9 cellular contexts compared by ENCODE assay signal in genomic region chr17:7842950-7843535, GRCh38. TPM values are rescaled to one million over a fixed set of nuclear protein-coding genes. Genes with fewer than 3 reads are reported as not detected.
DNase-seq lines count a peak whose midpoint lies in the region; ATAC-seq, FAIRE-seq and TF ChIP-seq lines count a peak whose summit lies in the region.
"Had no signal": no experiment of that assay in that cellular context is flagged by ENCODE, and none has a peak within 500 bp of the region (broad histone marks: within the 10 kb centered on the region; RNA-seq: fewer than 3 reads in every experiment).

No MANE protein-coding gene starts in this region.

- peak in 4 of 7 experiments; percentile 36 to 61 (median 54) for DNase-seq in CD8-positive, alpha-beta T cell
- no peak for DNase-seq in H54 (ENCODE audit: insufficient read length, low spot score)
- peak; percentile 86 for DNase-seq in RPMI7951 (ENCODE audit: low read depth)
- DNase-seq in gastrocnemius medialis, result peak; percentile 68 to 76
- no peak for DNase-seq in HK-2 (ENCODE audit: unreplicated experiment)

- peak overlapping the region; percentile 100 for H3K27ac ChIP-seq in CD8-positive, alpha-beta T cell (ENCODE audit: low read depth, low read length)
- H3K27ac ChIP-seq in iPS-18a (ENCODE audit: low read length), result no peak overlapping the region
- peak overlapping the region; percentile 97 to 100 (median 100) for H3K27ac ChIP-seq in gastrocnemius medialis

- peaks cover 51% of the 10 kb centered on the region for H3K4me1 ChIP-seq in CD8-positive, alpha-beta T cell (ENCODE audit: insufficient read depth, low read length)
- H3K4me1 ChIP-seq in iPS-18a (ENCODE audit: control insufficient read depth, low read depth, low read length), result peaks cover 11% of the 10 kb centered on the region
- H3K4me1 ChIP-seq in gastrocnemius medialis, result peaks cover 40 to 46% of the 10 kb centered on the region in 2 donors

- CTCF ChIA-PET in CD8-positive, alpha-beta T cell (lab: Charles Lee), result interaction anchor here (0.7 to 6.2 kb wide), 3 partner anchors 10 to 147 kb away, joined by 3 to 51 read pairs (median 3); partner anchors contain the start of gene KDM6B

- POLR2A ChIA-PET in CD8-positive, alpha-beta T cell (lab: Charles Lee), result interaction anchor here (1.2 to 3.3 kb wide), 6 partner anchors 8 to 277 kb away, joined by 3 to 15 read pairs (median 3); partner anchors contain the start of genes CYB5D1 and NAA38

- H3K4me3 Mint-ChIP-seq in CD8-positive, alpha-beta T cell, result peak overlapping the region; percentile 91
- peak overlapping the region; percentile 90 to 99 (median 98) for H3K4me3 Mint-ChIP-seq in brain

- H3K36me3 ChIP-seq in CD8-positive, alpha-beta T cell (ENCODE audit: insufficient read depth, low read length), result no peaks in the 10 kb centered on the region
- H3K36me3 ChIP-seq in iPS-18a (ENCODE audit: control insufficient read depth, low read depth, low read length), result no peaks in the 10 kb centered on the region
- peaks cover 0 to 24% of the 10 kb centered on the region in 2 donors for H3K36me3 ChIP-seq in gastrocnemius medialis

- FAIRE-seq in H54 (lab: Jason Lieb, UNC), result no peak
- FAIRE-seq: TTC549 had no signal

- intact Hi-C loops in CD8-positive, alpha-beta T cell (cut with DNase I, micrococcal nuclease), result loop anchor here (1.0 to 10.0 kb wide), 12 partner anchors 89 to 608 kb away; partner anchors contain the start of genes CTC1 (in 2 of the 2), PFAS (in 2 of the 2), POLR2A (in 2 of the 2) and SLC35G6 (in 2 of the 2)
- intact Hi-C loops in gastrocnemius medialis (cut with DNase I; ENCODE audit: low total_unique reads), result loop anchor here (1.0 to 10.0 kb wide), 6 partner anchors 14 to 606 kb away; partner anchors contain the start of genes EIF5A, KRABD2, NAA38 and PER1

- H3K9ac ChIP-seq in iPS-18a (ENCODE audit: low read length), result peak overlapping the region; percentile 60

- ATAC-seq in CD8-positive, alpha-beta T cell, result no peak
- ATAC-seq in gastrocnemius medialis (peak; percentile 21 to 39), GM18909 (IDR thresholded peaks at IDR 0.05; ENCODE audit: poor library complexity, unreplicated experiment) (no peak)

- no peak for TF ChIP-seq CTCF in CD8-positive, alpha-beta T cell (IDR thresholded peaks at IDR 0.05)
- no peak for TF ChIP-seq CTCF in brain (conservative IDR thresholded peaks at IDR 0.05)
- TF ChIP-seq CTCF in gastrocnemius medialis (IDR thresholded peaks at IDR 0.05 in 4 of 5, conservative IDR thresholded peaks at IDR 0.05 in 1 of 5), result no peak

- no peaks in the 10 kb centered on the region for H3K9me3 ChIP-seq in CD8-positive, alpha-beta T cell (ENCODE audit: low read length)
- H3K9me3 ChIP-seq in iPS-18a (ENCODE audit: control insufficient read depth, low read depth, low read length), result no peaks in the 10 kb centered on the region
- no peaks in the 10 kb centered on the region for H3K9me3 ChIP-seq in gastrocnemius medialis

- H3K36me3 Mint-ChIP-seq in CD8-positive, alpha-beta T cell, result peaks cover 46% of the 10 kb centered on the region
- peaks cover 15% of the 10 kb centered on the region for H3K36me3 Mint-ChIP-seq in brain

- in situ Hi-C loops in gastrocnemius medialis (cut with MboI; ENCODE audit: low sequenced_read_pairs in 4 of 4), result loop anchor here in 1 of 4 donors (5.0 kb wide), 1 partner anchor 309 kb away; the partner anchor contains the start of gene PER1

- H3K27ac Mint-ChIP-seq in CD8-positive, alpha-beta T cell, result peak overlapping the region; percentile 99
- H3K27ac Mint-ChIP-seq in brain, result peak overlapping the region; percentile 98 to 99 (median 99)

- H3K4me1 Mint-ChIP-seq in CD8-positive, alpha-beta T cell (ENCODE audit: low read depth), result peaks cover 45% of the 10 kb centered on the region
- peaks cover 55% of the 10 kb centered on the region for H3K4me1 Mint-ChIP-seq in brain

- TF ChIP-seq POLR2A in H54 (IDR thresholded peaks at IDR 0.05; ENCODE audit: low read depth, low read length) (peak; percentile 27; the same call in 1 of the 2 replicates), gastrocnemius medialis (IDR thresholded peaks at IDR 0.05) (peak; percentile 69 to 74)

- H3K4me3 ChIP-seq in CD8-positive, alpha-beta T cell (ENCODE audit: low read depth, low read length), result peak overlapping the region; percentile 98
- peak overlapping the region; percentile 76 for H3K4me3 ChIP-seq in iPS-18a (ENCODE audit: low read length)
- peak overlapping the region; percentile 80 to 96 (median 88) for H3K4me3 ChIP-seq in gastrocnemius medialis

- H3K9me3 Mint-ChIP-seq in CD8-positive, alpha-beta T cell, result no peaks in the 10 kb centered on the region
- H3K9me3 Mint-ChIP-seq in brain, result peaks cover 0 to 4% (median 0%) of the 10 kb centered on the region in 5 experiments

- no peaks in the 10 kb centered on the region for H3K27me3 ChIP-seq in CD8-positive, alpha-beta T cell (ENCODE audit: insufficient read depth, low read length)
- peaks cover 52% of the 10 kb centered on the region for H3K27me3 ChIP-seq in iPS-18a (ENCODE audit: control insufficient read depth, insufficient read depth, low read length)
- no peaks in the 10 kb centered on the region for H3K27me3 ChIP-seq in gastrocnemius medialis

- no peaks in the 10 kb centered on the region for H3K27me3 Mint-ChIP-seq in CD8-positive, alpha-beta T cell (ENCODE audit: low read depth)
- H3K27me3 Mint-ChIP-seq in brain, result peaks cover 3% of the 10 kb centered on the region

RNA-seq across cellular contexts. Expression of gene KDM6B, which starts 9.0 kb away (rescaled TPM):
- 100 to 1,000 TPM; 332 to 349 TPM for total RNA-seq in CD8-positive, alpha-beta T cell
- 0.20 and 0.48 TPM in 2 replicates for total RNA-seq in RPMI7951 (2014; rRNA removed; shearing (Covaris generic))
- 31.8 TPM for polyA plus RNA-seq in brain (ENCODE audit: insufficient read depth, low read depth, low replicate concordance)
- 1 to 10 TPM; 1.9 to 8.2 (median 4.4) TPM for total RNA-seq in gastrocnemius medialis

RNA-seq across cellular contexts. Expression of gene TMEM88, which starts 11.8 kb away (rescaled TPM):
- total RNA-seq in CD8-positive, alpha-beta T cell, result 10 to 100 TPM; 33.3 to 33.7 TPM
- total RNA-seq in RPMI7951 (2014; rRNA removed; shearing (Covaris generic)), result not detected in 2 replicates
- 9.8 TPM for polyA plus RNA-seq in brain (ENCODE audit: insufficient read depth, low read depth, low replicate concordance)
- total RNA-seq in gastrocnemius medialis, result 10 to 100 TPM; 18.8 to 56.8 (median 27.9) TPM

RNA-seq across cellular contexts. Expression of gene NAA38, which starts 14.3 kb away (rescaled TPM):
- 10 to 100 TPM; 14.3 to 16.5 TPM for total RNA-seq in CD8-positive, alpha-beta T cell
- 94.4 and 110 TPM in 2 replicates for total RNA-seq in RPMI7951 (2014; rRNA removed; shearing (Covaris generic))
- 262 TPM for polyA plus RNA-seq in brain (ENCODE audit: insufficient read depth, low read depth, low replicate concordance)
- total RNA-seq in gastrocnemius medialis, result 100 to 1,000 TPM in 2 of 4 donors, 10 to 100 TPM in 2; 57.4 to 133 (median 96.6) TPM

RNA-seq across cellular contexts. Expression of gene CYB5D1, which starts 14.8 kb away (rescaled TPM):
- 10 to 100 TPM; 10.4 to 12.4 TPM for total RNA-seq in CD8-positive, alpha-beta T cell
- total RNA-seq in RPMI7951 (2014; rRNA removed; shearing (Covaris generic)), result 5.7 and 6.1 TPM in 2 replicates
- polyA plus RNA-seq in brain (ENCODE audit: insufficient read depth, low read depth, low replicate concordance), result 11.5 TPM
- 10 to 100 TPM in 2 of 4 donors, 1 to 10 TPM in 2; 4.1 to 14.7 (median 9.0) TPM for total RNA-seq in gastrocnemius medialis

RNA-seq across cellular contexts. Expression of gene CHD3, which starts 45.5 kb away (rescaled TPM):
- 100 to 1,000 TPM; 243 to 245 TPM for total RNA-seq in CD8-positive, alpha-beta T cell
- 20.3 and 30.8 TPM in 2 replicates for total RNA-seq in RPMI7951 (2014; rRNA removed; shearing (Covaris generic))
- polyA plus RNA-seq in brain (ENCODE audit: insufficient read depth, low read depth, low replicate concordance), result 76.2 TPM
- 1 to 10 TPM; 5.4 to 7.7 (median 6.0) TPM for total RNA-seq in gastrocnemius medialis

Comparison
In these comparisons a context has a peak if more than half of its experiments do, and no peak if none do; other contexts are left out.
1. ATAC-seq: peak in gastrocnemius medialis (2 of 2); none in CD8-positive, alpha-beta T cell (single experiment) and GM18909 (single experiment).
2. DNase-seq: peak in CD8-positive, alpha-beta T cell (4 of 7), RPMI7951 (single experiment) and gastrocnemius medialis (2 of 2); none in H54 (single experiment) and HK-2 (single experiment).
3. RNA of gene KDM6B, which starts 9.0 kb away (total RNA-seq): 332 to 349 TPM in CD8-positive, alpha-beta T cell; 1.9 to 8.2 TPM in gastrocnemius medialis and 0.20 to 0.48 TPM in RPMI7951; every median in the first group is over 10 times any median in the second.
4. RNA of gene TMEM88, which starts 11.8 kb away (total RNA-seq): 33.3 to 33.7 TPM in CD8-positive, alpha-beta T cell and 18.8 to 56.8 TPM in gastrocnemius medialis; not detected in RPMI7951; every median in the first group is over 10 times any median in the second.
5. Peak in every context shown above with its lines, with median percentiles within 50 percentile points of each other: H3K4me3 ChIP-seq.